ENCODE assay signal across 8 cellular contexts in genomic region chr7:27662490-27663205, GRCh38. TPM values are rescaled to one million over a fixed set of nuclear protein-coding genes. Genes with fewer than 3 reads are reported as not detected.
DNase-seq lines count a peak whose midpoint lies in the region; ATAC-seq and TF ChIP-seq lines count a peak whose summit lies in the region.

HIBADH (minus strand) TSS chr7:27662883; CDS start chr7:27662788, 95 bp downstream.

- DNase-seq in DMS153 (lab: John Stamatoyannopoulos, UW) (peak; percentile 100), PC-3 (peak; percentile 99), activated T-cell treated with anti-CD3 and anti-CD28 coated beads for 48 hours (ENCODE audit: low read depth) (peak; percentile 91), epithelial cell of esophagus (ENCODE audit: low read depth) (peak; percentile 99)
- peak; percentile 84 to 89 for DNase-seq in stimulated activated CD8-positive, alpha-beta memory T cell treated with anti-CD3 and anti-CD28 coated beads, Interleukin-4, amount 100 ng/mL, for 1 hour (ENCODE audit: low read depth in 2 of 2, low spot score in 1 of 2)

- H3K4me3 ChIP-seq in PC-3 (ENCODE audit: low read length) = peak within 1 kb of the TSS; percentile 81
- H3K4me3 ChIP-seq in epithelial cell of esophagus (ENCODE audit: low read length) = peak within 1 kb of the TSS; percentile 78
- peak within 1 kb of the TSS; percentile 93 for H3K4me3 ChIP-seq in mononuclear cell (ENCODE audit: low read length)

- TF ChIP-seq CTCF in PC-3 (conservative IDR thresholded peaks at IDR 0.05; ENCODE audit: low read depth, low read length) (no peak), epithelial cell of esophagus (IDR thresholded peaks at IDR 0.05; ENCODE audit: insufficient read depth, low read depth, low read length, missing control alignments) (no peak)

- no peaks in the 10 kb centered on the region for H4K20me1 ChIP-seq in PC-3 (ENCODE audit: low read length)

- H3K9me2 ChIP-seq in PC-3 (replicated peaks; ENCODE audit: low read length) = no peaks in the 10 kb centered on the region

- POLR2A ChIA-PET in PC-3 (lab: Charles Lee; ENCODE audit: unreplicated experiment) = interaction anchor here (0.6 to 1.1 kb wide), 4 partner anchors 78 to 547 kb away, joined by 3 to 6 read pairs (median 4); partner anchors contain the start of gene HOXA11

- H3K9ac ChIP-seq in PC-3 (ENCODE audit: low read length) = peak within 1 kb of the TSS; percentile 94

- intact Hi-C loops in PC-3 (cut with micrococcal nuclease) = loop anchor here (1.0 to 2.0 kb wide), 6 partner anchors 16 to 466 kb away; no protein-coding TSS in a partner anchor

- peaks cover 26% of the 10 kb centered on the region for H3K79me2 ChIP-seq in PC-3 (ENCODE audit: low read length)

- H3K4me1 ChIP-seq in PC-3 (ENCODE audit: insufficient read depth, low read length) = 0 out of 2 replicates have a peak, but pooled peaks cover 7% of the 10 kb centered on the region
- H3K4me1 ChIP-seq in mononuclear cell (ENCODE audit: insufficient read depth, low read length) = peaks cover 24% of the 10 kb centered on the region

- peak within 1 kb of the TSS; percentile 69 for H2AFZ ChIP-seq in PC-3 (ENCODE audit: low read length)

- ATAC-seq in GM21576 (IDR thresholded peaks at IDR 0.05; ENCODE audit: unreplicated experiment) = peak; percentile 99
- ATAC-seq in PC-3 = peak; percentile 98

- no TSS peak for BruUV-seq in PC-3 (replicated peaks; lab: Mats Ljungman, UMichigan)

- CTCF ChIA-PET in PC-3 (lab: Charles Lee) = interaction anchor here (0.6 to 1.5 kb wide), 7 partner anchors 15 to 489 kb away, joined by 3 to 6 read pairs (median 4); partner anchors contain the start of gene HOXA13

- H3F3A ChIP-seq in PC-3 (ENCODE audit: low read length, unreplicated experiment) = no peaks in the 10 kb centered on the region

- no peak for TF ChIP-seq EP300 in Ishikawa (IDR thresholded peaks at IDR 0.05; ENCODE audit: borderline replicate concordance)

- H3K9me3 ChIP-seq in PC-3 (ENCODE audit: low read length) (no peaks in the 10 kb centered on the region), mononuclear cell (ENCODE audit: low read depth, low read length) (no peaks in the 10 kb centered on the region)

- peak within 1 kb of the TSS; percentile 60 for H3K27ac ChIP-seq in PC-3 (ENCODE audit: low read length)

- H3K4me2 ChIP-seq in PC-3 (ENCODE audit: low read length) = peak within 1 kb of the TSS; percentile 98

- no peak for TF ChIP-seq RAD21 in Ishikawa (IDR thresholded peaks at IDR 0.05; ENCODE audit: low read depth)

- no peaks in the 10 kb centered on the region for H3K36me3 ChIP-seq in PC-3 (ENCODE audit: low read depth, low read length)

- H3K27me3 ChIP-seq in PC-3 (ENCODE audit: low read length) (no peaks in the 10 kb centered on the region), mononuclear cell (ENCODE audit: insufficient read depth, low read length) (no peaks in the 10 kb centered on the region)

TF ChIP-seq in Ishikawa, 13 proteins besides CTCF, POLR2A, EP300 and RAD21:
- TF ChIP-seq TCF12 (IDR thresholded peaks at IDR 0.05; ENCODE audit: low read depth) (no peak; the same call in 1 of the 2 replicates), EGR1 (IDR thresholded peaks at IDR 0.05) (peak; percentile 91), NFIC (IDR thresholded peaks at IDR 0.05) (0 out of 2 replicates have a peak, but pooled peaks have one; percentile 13), TEAD4 (IDR thresholded peaks at IDR 0.05) (0 out of 2 replicates have a peak, but pooled peaks have one; percentile 2), MAX (IDR thresholded peaks at IDR 0.05) (peak; percentile 84), REST (IDR thresholded peaks at IDR 0.05; ENCODE audit: low read depth) (no peak), USF1 (IDR thresholded peaks at IDR 0.05) (no peak), ZBTB7A (IDR thresholded peaks at IDR 0.05; ENCODE audit: low read depth) (peak; percentile 33; the same call in 1 of the 2 replicates), CEBPB (IDR thresholded peaks at IDR 0.05) (no peak), FOXM1 (IDR thresholded peaks at IDR 0.05; ENCODE audit: borderline replicate concordance, low read depth) (no peak), TAF1 (IDR thresholded peaks at IDR 0.05; ENCODE audit: low read depth) (peak; percentile 78), YY1 (IDR thresholded peaks at IDR 0.05; ENCODE audit: low read depth) (peak; percentile 69; the same call in 1 of the 2 replicates), CREB1 (IDR thresholded peaks at IDR 0.05; ENCODE audit: low read depth) (peak; percentile 76)

RNA-seq across cellular contexts. Expression of gene HIBADH, which starts in this region (rescaled TPM):
- total RNA-seq in PC-3 (2014; rRNA removed) (43.7 and 45.8 TPM in 2 replicates), mononuclear cell (6.6 TPM)

Comparison
In these comparisons a context has a peak if more than half of its experiments do, and no peak if none do; other contexts are left out.
1. Peak in every context shown above with its lines: DNase-seq, ATAC-seq, H3K4me3 ChIP-seq and H3K27ac ChIP-seq.